Comparison of ENCODE assay signal across 18 cellular contexts in the genomic region with DNA sequence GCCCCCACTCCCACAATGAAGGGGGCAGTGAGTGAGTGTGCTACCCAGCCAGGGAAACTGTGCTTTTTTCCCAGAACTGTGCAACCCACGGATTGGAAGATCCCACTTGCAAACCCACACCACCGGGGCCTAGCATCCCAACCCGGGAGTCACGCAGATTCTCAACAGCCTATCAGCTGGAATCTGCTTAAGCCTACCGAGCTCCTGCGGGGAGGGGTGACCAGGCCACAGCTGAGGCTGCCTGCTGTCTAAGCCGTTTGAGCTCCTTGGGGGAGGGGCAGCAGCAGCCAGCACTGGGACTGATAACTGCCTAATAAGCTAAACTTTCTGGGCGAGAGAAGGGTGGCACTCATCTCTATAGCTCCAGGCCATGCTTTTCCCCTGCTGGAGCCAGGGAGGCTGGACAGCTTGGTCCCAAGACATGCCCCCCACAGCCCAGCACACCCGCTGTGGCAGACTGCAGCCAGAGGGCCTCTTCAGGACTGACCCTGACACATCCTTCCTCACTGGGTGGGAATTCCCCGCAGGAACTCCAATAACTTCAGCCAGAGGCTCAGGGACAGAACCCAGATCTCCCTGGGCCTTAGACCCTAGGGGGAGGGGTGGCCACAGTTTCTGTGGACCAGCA.
"Had no signal": no experiment of that assay in that cellular context is flagged by ENCODE, and none has a peak within 500 bp of the region (broad histone marks: within the 10 kb centered on the region; RNA-seq: fewer than 3 reads in every experiment).

No MANE protein-coding gene starts in this region.

- H3K27ac ChIP-seq: ascending aorta, prostate gland, right lobe of liver, spleen, transverse colon had no signal

- H3K27me3 Mint-ChIP-seq: activated CD8-positive, alpha-beta T cell treated with anti-CD3 and anti-CD28 coated beads for 36 hours; activated naive CD8-positive, alpha-beta T cell treated with anti-CD3 and anti-CD28 coated beads, Interleukin-2, amount 50 U/mL, for 24 hours; naive thymus-derived CD8-positive, alpha-beta T cell; stimulated activated naive B cell treated with anti-CD40 and anti-IgM and Interleukin-4, amounts not matched to agents 10 μg/mL and 1 μg/mL and 100 μg/mL, for 72 hours had no signal

- H3K36me3 ChIP-seq: ascending aorta, prostate gland, right lobe of liver, spleen, transverse colon had no signal

- H3K27me3 ChIP-seq: ascending aorta, right lobe of liver, spleen, transverse colon had no signal

- H3K4me1 ChIP-seq: ascending aorta, prostate gland, right lobe of liver, spleen, transverse colon had no signal

- H3K4me3 Mint-ChIP-seq: activated CD8-positive, alpha-beta T cell treated with anti-CD3 and anti-CD28 coated beads for 36 hours; activated naive CD8-positive, alpha-beta T cell treated with anti-CD3 and anti-CD28 coated beads, Interleukin-2, amount 50 U/mL, for 24 hours; naive thymus-derived CD8-positive, alpha-beta T cell; stimulated activated naive B cell treated with anti-CD40 and anti-IgM and Interleukin-4, amounts not matched to agents 10 μg/mL and 1 μg/mL and 100 μg/mL, for 72 hours had no signal

- ATAC-seq: activated CD8-positive, alpha-beta T cell treated with anti-CD3 and anti-CD28 coated beads for 36 hours; activated naive CD8-positive, alpha-beta T cell treated with anti-CD3 and anti-CD28 coated beads, Interleukin-2, amount 50 U/mL, for 24 hours; mucosa of descending colon; naive thymus-derived CD8-positive, alpha-beta T cell; right lobe of liver; stimulated activated naive B cell treated with anti-CD40 and anti-IgM and Interleukin-4, amounts not matched to agents 10 μg/mL and 1 μg/mL and 100 μg/mL, for 72 hours had no signal

- H3K27ac Mint-ChIP-seq: activated CD8-positive, alpha-beta T cell treated with anti-CD3 and anti-CD28 coated beads for 36 hours; activated naive CD8-positive, alpha-beta T cell treated with anti-CD3 and anti-CD28 coated beads, Interleukin-2, amount 50 U/mL, for 24 hours; naive thymus-derived CD8-positive, alpha-beta T cell; stimulated activated naive B cell treated with anti-CD40 and anti-IgM and Interleukin-4, amounts not matched to agents 10 μg/mL and 1 μg/mL and 100 μg/mL, for 72 hours had no signal

- H3K4me1 Mint-ChIP-seq: activated naive CD8-positive, alpha-beta T cell treated with anti-CD3 and anti-CD28 coated beads, Interleukin-2, amount 50 U/mL, for 24 hours; naive thymus-derived CD8-positive, alpha-beta T cell; stimulated activated naive B cell treated with anti-CD40 and anti-IgM and Interleukin-4, amounts not matched to agents 10 μg/mL and 1 μg/mL and 100 μg/mL, for 72 hours had no signal

- H3K4me3 ChIP-seq: ascending aorta, lung, mucosa of descending colon, prostate gland, right lobe of liver, spleen, transverse colon had no signal

- H3K9me3 ChIP-seq: ascending aorta, prostate gland, right lobe of liver, transverse colon had no signal

- H3K36me3 Mint-ChIP-seq: naive thymus-derived CD8-positive, alpha-beta T cell; stimulated activated naive B cell treated with anti-CD40 and anti-IgM and Interleukin-4, amounts not matched to agents 10 μg/mL and 1 μg/mL and 100 μg/mL, for 72 hours had no signal

- DNase-seq: activated CD4-positive, alpha-beta T cell treated with anti-CD3 and anti-CD28 coated beads for 4 hours; activated CD8-positive, alpha-beta memory T cell treated with anti-CD3 and anti-CD28 coated beads, Interleukin-2, amount 50 U/mL, for 48 hours; activated CD8-positive, alpha-beta T cell treated with anti-CD3 and anti-CD28 coated beads for 36 hours; activated naive CD4-positive, alpha-beta T cell treated with Interleukin-2 at 50 U/mL for 16 hours; activated naive CD8-positive, alpha-beta T cell treated with anti-CD3 and anti-CD28 coated beads, Interleukin-2, amount 50 U/mL, for 24 hours; kidney glomerular epithelial cell; mucosa of descending colon; naive thymus-derived CD8-positive, alpha-beta T cell; nucleus accumbens; right lobe of liver; spleen; stimulated activated CD4-positive, alpha-beta T cell treated with anti-CD3 and anti-CD28 coated beads, Interleukin-2, amount 100 ng/mL, for 24 hours; stimulated activated naive B cell treated with anti-CD40 and anti-IgM and Interleukin-4, amounts not matched to agents 10 μg/mL and 1 μg/mL and 100 μg/mL, for 72 hours; T-helper 1 cell; transverse colon had no signal
